In the genomic region with DNA sequence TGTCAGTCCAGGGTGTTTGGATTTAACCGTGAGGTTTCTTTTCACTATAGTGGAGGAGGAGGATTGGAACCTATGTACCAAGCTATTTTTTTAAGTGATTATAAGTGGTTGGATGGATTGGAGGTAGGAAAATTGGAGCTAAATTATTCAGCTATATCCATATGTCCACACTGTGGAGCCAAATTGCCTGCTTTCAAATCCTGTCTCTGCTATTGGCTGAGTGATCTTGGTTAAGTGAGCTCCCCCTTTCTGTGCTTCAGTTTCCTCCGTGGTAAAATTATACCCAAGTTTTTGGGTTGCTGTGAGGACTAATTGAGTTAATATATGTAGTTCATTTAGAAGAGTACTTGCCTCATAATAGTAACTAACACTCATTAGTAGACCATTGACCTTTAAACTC, we compare ENCODE assay signal across 9 cellular contexts. TPM values are rescaled to one million over a fixed set of nuclear protein-coding genes. Genes with fewer than 3 reads are reported as not detected.
DNase-seq lines count a peak whose midpoint lies in the region; ATAC-seq and TF ChIP-seq lines count a peak whose summit lies in the region.
"Had no signal": no experiment of that assay in that cellular context is flagged by ENCODE, and none has a peak within 500 bp of the region (broad histone marks: within the 10 kb centered on the region; RNA-seq: fewer than 3 reads in every experiment).

No MANE protein-coding gene starts in this region.

- intact Hi-C loops in left colon (cut with DNase I, micrococcal nuclease) = no loop called here

- DNase-seq in AG09319 (ENCODE audit: extremely low read depth, low read depth) (peak; percentile 27), HCEC 1CT (peak; percentile 68), RPMI7951 (ENCODE audit: low read depth) (peak; percentile 46), fibroblast of the aortic adventitia (ENCODE audit: low read depth) (peak; percentile 84), OCI-M2 (lab: John Stamatoyannopoulos, UW; ENCODE audit: unreplicated experiment) (no peak), left colon (no peak)
- no peak for DNase-seq in activated T-cell treated with anti-CD3 and anti-CD28 coated beads, Interleukin-2, amount 50 U/mL, for 4 hours

- H3K36me3 Mint-ChIP-seq in activated T-cell treated with anti-CD3 and anti-CD28 coated beads, Interleukin-2, amount 50 U/mL, for 4 hours (ENCODE audit: insufficient read depth) = peaks cover 10% of the 10 kb centered on the region

- TF ChIP-seq CTCF in AG09319 (IDR thresholded peaks at IDR 0.05; ENCODE audit: low read depth, low read length) = peak; percentile 44
- TF ChIP-seq CTCF in fibroblast of the aortic adventitia (IDR thresholded peaks at IDR 0.05; ENCODE audit: insufficient read depth, low read length) = peak; percentile 48

- no peak overlapping the region for H3K4me3 Mint-ChIP-seq in activated T-cell treated with anti-CD3 and anti-CD28 coated beads, Interleukin-2, amount 50 U/mL, for 4 hours

- no peak for ATAC-seq in activated T-cell treated with anti-CD3 and anti-CD28 coated beads, Interleukin-2, amount 50 U/mL, for 4 hours
- ATAC-seq in left colon (no peak), GM18870 (IDR thresholded peaks at IDR 0.05; ENCODE audit: unreplicated experiment) (no peak)

- peaks cover 21% of the 10 kb centered on the region for H3K4me1 Mint-ChIP-seq in activated T-cell treated with anti-CD3 and anti-CD28 coated beads, Interleukin-2, amount 50 U/mL, for 4 hours (ENCODE audit: low read depth)

- H3K27me3 Mint-ChIP-seq in activated T-cell treated with anti-CD3 and anti-CD28 coated beads, Interleukin-2, amount 50 U/mL, for 4 hours (ENCODE audit: low read depth) = no peaks in the 10 kb centered on the region

- no peak overlapping the region for H3K4me3 ChIP-seq in fibroblast of the aortic adventitia (ENCODE audit: low read depth, low read length)
- H3K4me3 ChIP-seq: skin epidermis had no signal

- H3K9me3 Mint-ChIP-seq in activated T-cell treated with anti-CD3 and anti-CD28 coated beads, Interleukin-2, amount 50 U/mL, for 4 hours = no peaks in the 10 kb centered on the region

RNA-seq across cellular contexts. Expression of a gene that starts 2.5 kb away (rescaled TPM):
- total RNA-seq in RPMI7951 (2014; rRNA removed; shearing (Covaris generic)) = 11.2 and 17.8 TPM in 2 replicates
- 19.3 and 19.7 TPM in 2 replicates for total RNA-seq in fibroblast of the aortic adventitia (ENCODE audit: low replicate concordance)
- total RNA-seq in activated T-cell treated with anti-CD3 and anti-CD28 coated beads, Interleukin-2, amount 50 U/mL, for 4 hours = 10 to 100 TPM; 13.7 to 17.7 (median 15.6) TPM
- 1 to 10 TPM; 1.7 to 2.4 TPM for total RNA-seq in left colon

RNA-seq across cellular contexts. Expression of a gene that starts 3.1 kb away (rescaled TPM):
- total RNA-seq in RPMI7951 (2014; rRNA removed; shearing (Covaris generic)) = 10.9 and 13.9 TPM in 2 replicates
- 36.5 and 70.7 TPM in 2 replicates for total RNA-seq in fibroblast of the aortic adventitia (ENCODE audit: low replicate concordance)
- total RNA-seq in activated T-cell treated with anti-CD3 and anti-CD28 coated beads, Interleukin-2, amount 50 U/mL, for 4 hours = 10 to 100 TPM; 70.0 to 79.9 (median 73.6) TPM
- total RNA-seq in left colon = 10 to 100 TPM; 19.4 to 20.4 TPM

RNA-seq across cellular contexts. Expression of a gene that starts 34.7 kb away (rescaled TPM):
- total RNA-seq in RPMI7951 (2014; rRNA removed; shearing (Covaris generic)) = 123 and 143 TPM in 2 replicates
- total RNA-seq in fibroblast of the aortic adventitia (ENCODE audit: low replicate concordance) (428 and 482 TPM in 2 replicates), left colon (10 to 100 TPM; 39.1 to 61.9 TPM)
- total RNA-seq in activated T-cell treated with anti-CD3 and anti-CD28 coated beads, Interleukin-2, amount 50 U/mL, for 4 hours = 100 to 1,000 TPM; 249 to 272 (median 268) TPM

Comparison
In these comparisons a context has a peak if more than half of its experiments do, and no peak if none do; other contexts are left out.
1. DNase-seq: peak in AG09319 (single experiment), HCEC 1CT (single experiment), RPMI7951 (single experiment) and fibroblast of the aortic adventitia (single experiment); none in activated T-cell treated with anti-CD3 and anti-CD28 coated beads, Interleukin-2, amount 50 U/mL, for 4 hours (single experiment), OCI-M2 (single experiment) and left colon (0 of 2).